ENCODE assay signal across 13 cellular contexts in the genomic region with DNA sequence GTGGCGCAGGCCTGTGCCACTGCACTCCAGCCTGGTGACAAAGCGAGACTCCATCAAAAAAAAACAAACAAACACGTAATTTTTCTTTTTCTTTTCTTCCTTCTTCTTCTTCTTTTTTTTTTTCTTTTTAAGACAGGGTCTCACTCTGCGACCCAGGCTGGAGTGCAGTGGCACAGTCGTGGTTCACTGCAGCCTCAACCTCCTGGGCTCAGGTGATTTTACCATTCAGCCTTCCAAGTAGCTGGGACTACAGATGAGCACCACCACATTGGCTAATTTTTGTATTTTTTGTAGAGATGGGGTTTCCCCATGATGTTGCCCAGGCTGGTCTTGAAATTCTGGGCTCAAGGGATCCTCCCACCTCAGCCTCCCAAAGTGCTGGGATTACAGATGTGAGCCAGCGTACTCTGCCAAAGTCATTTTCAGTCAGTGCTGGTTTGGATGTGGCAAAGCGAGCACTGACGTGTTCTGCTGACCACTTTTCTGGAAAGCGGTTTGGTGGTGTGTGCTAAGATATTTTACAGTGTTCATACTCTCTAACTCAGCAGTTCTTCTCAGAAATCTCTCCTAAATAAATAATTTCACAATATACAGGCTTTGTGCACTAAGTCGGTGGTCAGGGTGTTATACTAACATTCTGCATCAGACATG. TPM values are rescaled to one million over a fixed set of nuclear protein-coding genes. Genes with fewer than 3 reads are reported as not detected.
DNase-seq lines count a peak whose midpoint lies in the region; ATAC-seq and TF ChIP-seq lines count a peak whose summit lies in the region.
"Had no signal": no experiment of that assay in that cellular context is flagged by ENCODE, and none has a peak within 500 bp of the region (broad histone marks: within the 10 kb centered on the region; RNA-seq: fewer than 3 reads in every experiment).

No MANE protein-coding gene starts in this region.

- in situ Hi-C loops in IMR-90 (cut with MboI; ENCODE audit: low sequenced_read_pairs) = no loop called here

- peak overlapping the region; percentile 89 to 96 for H3K4me3 Mint-ChIP-seq in activated T-cell treated with anti-CD3 and anti-CD28 coated beads, Interleukin-2, amount 50 U/mL, for 72 hours
- no peak overlapping the region for H3K4me3 Mint-ChIP-seq in stimulated activated memory B cell treated with anti-CD40 and anti-IgM and Interleukin-4, amounts not matched to agents 10 μg/mL and 1 μg/mL and 100 μg/mL, for 72 hours
- H3K4me3 Mint-ChIP-seq: naive B cell had no signal

- 86% methylated on average over 1 of the region's 10 CpGs; no CpG with 5 or more reads in 1 of the 2 experiments for WGBS in IMR-90 (ENCODE audit: extremely low coverage in 2 of 2, insufficient read length in 1 of 2), 2 experiments
- 86% methylated on average over 10 of the region's 10 CpGs for WGBS in hepatocyte (ENCODE audit: low lambda C conversion rate, missing lambda C conversion rate)

- H2BK5ac ChIP-seq in IMR-90 (ENCODE audit: low read depth, low read length, poor library complexity, severe bottlenecking) = no peak overlapping the region

- peak overlapping the region; percentile 37; the same call in 1 of the 2 replicates for H2AK5ac ChIP-seq in IMR-90 (ENCODE audit: low read depth, low read length)

- POLR2A ChIA-PET in IMR-90 (lab: Charles Lee; ENCODE audit: unreplicated experiment) = no interaction called here

- dilution Hi-C loops in IMR-90 (cut with HindIII; ENCODE audit: low sequenced_read_pairs, unreplicated experiment) = no loop called here

- peak overlapping the region; percentile 79 for H3K4ac ChIP-seq in IMR-90 (ENCODE audit: low read depth, low read length)

- peak overlapping the region; percentile 62 to 75; a peak in 3 of 4 replicates for H4K8ac ChIP-seq in IMR-90 (ENCODE audit: low read depth in 2 of 2, low read length in 2 of 2)

- H3K4me3 ChIP-seq in IMR-90 (ENCODE audit: insufficient read depth, low read depth, low read length) (no peak overlapping the region), hepatocyte (no peak overlapping the region)

- H2AK9ac ChIP-seq in IMR-90 (replicated peaks; ENCODE audit: low read depth, low read length, poor library complexity) = no peak overlapping the region

- H3K4me1 ChIP-seq in IMR-90 (ENCODE audit: control insufficient read depth, insufficient read depth, low read length) = peaks cover 20% of the 10 kb centered on the region
- H3K4me1 ChIP-seq in hepatocyte (ENCODE audit: insufficient read depth) = peaks cover 31% of the 10 kb centered on the region

- H2BK20ac ChIP-seq in IMR-90 (ENCODE audit: low read depth, low read length) = no peak overlapping the region

- H3K23ac ChIP-seq in IMR-90 (ENCODE audit: low read depth, low read length) = peak overlapping the region; percentile 32

- H3K27ac Mint-ChIP-seq in activated T-cell treated with anti-CD3 and anti-CD28 coated beads, Interleukin-2, amount 50 U/mL, for 72 hours = peak overlapping the region; percentile 98
- H3K27ac Mint-ChIP-seq in stimulated activated memory B cell treated with anti-CD40 and anti-IgM and Interleukin-4, amounts not matched to agents 10 μg/mL and 1 μg/mL and 100 μg/mL, for 72 hours = peak overlapping the region; percentile 94

- no peak overlapping the region; the same call in 1 of the 2 replicates for H4K91ac ChIP-seq in IMR-90 (ENCODE audit: insufficient read depth, low read depth, low read length)

- H3K14ac ChIP-seq in IMR-90 (replicated peaks; ENCODE audit: low read depth, low read length) = peak overlapping the region; percentile 81

- H3K36me3 Mint-ChIP-seq in activated T-cell treated with anti-CD3 and anti-CD28 coated beads, Interleukin-2, amount 50 U/mL, for 72 hours (ENCODE audit: insufficient read depth in 2 of 2) = peaks cover 14 to 26% of the 10 kb centered on the region in 2 donors
- peaks cover 19% of the 10 kb centered on the region for H3K36me3 Mint-ChIP-seq in stimulated activated memory B cell treated with anti-CD40 and anti-IgM and Interleukin-4, amounts not matched to agents 10 μg/mL and 1 μg/mL and 100 μg/mL, for 72 hours

- no peak overlapping the region for H2AFZ ChIP-seq in IMR-90 (replicated peaks; ENCODE audit: low read length, poor library complexity)
- no peak overlapping the region for H2AFZ ChIP-seq in hepatocyte

- CTCF ChIA-PET in IMR-90 (lab: Yijun Ruan, JAX) = no interaction called here

- no peak overlapping the region for H2BK120ac ChIP-seq in IMR-90 (ENCODE audit: low read depth, low read length)

- DNase-seq in IMR-90 (peak; percentile 75), hepatocyte (ENCODE audit: low spot score) (no peak), NOMO-1 treated with dmso at 0.1 percent for 144 hours (lab: John Stamatoyannopoulos, UW; ENCODE audit: unreplicated experiment) (no peak), COLO668 (lab: John Stamatoyannopoulos, UW; ENCODE audit: unreplicated experiment) (no peak)
- peak in 1 of 2 donors; percentile 18 for DNase-seq in activated T-cell treated with anti-CD3 and anti-CD28 coated beads, Interleukin-2, amount 50 U/mL, for 72 hours
- DNase-seq: DND-41; naive B cell; NCI-H1694; stimulated activated CD4-positive, alpha-beta T cell treated with anti-CD3 and anti-CD28 coated beads, Interleukin-1b, Interleukin-23, amount 100 ng/mL, for 48 hours had no signal

- peaks cover 89% of the 10 kb centered on the region for H3K79me2 ChIP-seq in hepatocyte

- peaks cover 24% of the 10 kb centered on the region for H3K36me3 ChIP-seq in IMR-90 (ENCODE audit: control insufficient read depth, insufficient read depth, low read length)
- no peaks in the 10 kb centered on the region for H3K36me3 ChIP-seq in hepatocyte (replicated peaks; ENCODE audit: insufficient read depth, low read depth)

- H3K27ac ChIP-seq in IMR-90 (ENCODE audit: insufficient read depth, low read length) (peak overlapping the region; percentile 73; the same call in 1 of the 2 replicates), hepatocyte (peak overlapping the region; percentile 89)

- H3K9ac ChIP-seq in IMR-90 (ENCODE audit: low read depth, low read length) = no peak overlapping the region

- H3K4me2 ChIP-seq in IMR-90 (ENCODE audit: low read depth, low read length) = no peak overlapping the region; the same call in 1 of the 2 replicates
- H3K4me2 ChIP-seq in hepatocyte = no peak overlapping the region

- H4K20me1 ChIP-seq in IMR-90 (ENCODE audit: insufficient read depth, low read length) (peaks cover 15% of the 10 kb centered on the region), hepatocyte (ENCODE audit: insufficient read depth, poor library complexity, severe bottlenecking) (no peaks in the 10 kb centered on the region)

- no peak overlapping the region for H3K18ac ChIP-seq in IMR-90 (ENCODE audit: low read depth, low read length)

- no peaks in the 10 kb centered on the region for H3K9me2 ChIP-seq in hepatocyte (replicated peaks; ENCODE audit: insufficient read depth)

- H3K9me3 ChIP-seq in IMR-90 (ENCODE audit: control insufficient read depth, insufficient read depth, low read length) (no peaks in the 10 kb centered on the region), hepatocyte (ENCODE audit: low read depth) (no peaks in the 10 kb centered on the region)

- H3K27me3 ChIP-seq in IMR-90 (ENCODE audit: control insufficient read depth, insufficient read depth, low read length) (no peaks in the 10 kb centered on the region), hepatocyte (no peaks in the 10 kb centered on the region)

- no peaks in the 10 kb centered on the region for H3K9me3 Mint-ChIP-seq in activated T-cell treated with anti-CD3 and anti-CD28 coated beads, Interleukin-2, amount 50 U/mL, for 72 hours
- no peaks in the 10 kb centered on the region for H3K9me3 Mint-ChIP-seq in stimulated activated memory B cell treated with anti-CD40 and anti-IgM and Interleukin-4, amounts not matched to agents 10 μg/mL and 1 μg/mL and 100 μg/mL, for 72 hours
- H3K9me3 Mint-ChIP-seq: naive B cell had no signal

- H3K9me1 ChIP-seq in IMR-90 (ENCODE audit: insufficient read depth, low read length) = peaks cover 20% of the 10 kb centered on the region

- no peak for TF ChIP-seq RAD21 in IMR-90 (IDR thresholded peaks at IDR 0.05; ENCODE audit: low read length)

- no peak for ATAC-seq in IMR-90 (ENCODE audit: low read depth)
- no peak for ATAC-seq in activated T-cell treated with anti-CD3 and anti-CD28 coated beads, Interleukin-2, amount 50 U/mL, for 72 hours (replicated peaks in 1 of 2)
- ATAC-seq in stimulated activated memory B cell treated with anti-CD40 and anti-IgM and Interleukin-4, amounts not matched to agents 10 μg/mL and 1 μg/mL and 100 μg/mL, for 72 hours = no peak
- ATAC-seq in HG02678 (IDR thresholded peaks at IDR 0.05; ENCODE audit: unreplicated experiment) = no peak

- H4K5ac ChIP-seq in IMR-90 (ENCODE audit: low read depth, low read length) = no peak overlapping the region

- TF ChIP-seq CTCF in IMR-90 (conservative IDR thresholded peaks at IDR 0.05; ENCODE audit: low read depth, low read length) (no peak), hepatocyte (IDR thresholded peaks at IDR 0.05; ENCODE audit: poor library complexity) (no peak)

- H2BK15ac ChIP-seq in IMR-90 (ENCODE audit: low read depth, low read length) = no peak overlapping the region

- H3K79me1 ChIP-seq in IMR-90 (ENCODE audit: low read depth in 1 of 2, low read length in 2 of 2) = peaks cover 22 to 76% of the 10 kb centered on the region in 2 experiments

- BruUV-seq in IMR-90 (replicated peaks; lab: Mats Ljungman, UMichigan) = no TSS peak

- H3K4me1 Mint-ChIP-seq in activated T-cell treated with anti-CD3 and anti-CD28 coated beads, Interleukin-2, amount 50 U/mL, for 72 hours (ENCODE audit: low read depth) = peaks cover 73% of the 10 kb centered on the region
- peaks cover 59% of the 10 kb centered on the region for H3K4me1 Mint-ChIP-seq in stimulated activated memory B cell treated with anti-CD40 and anti-IgM and Interleukin-4, amounts not matched to agents 10 μg/mL and 1 μg/mL and 100 μg/mL, for 72 hours

- TF ChIP-seq POLR2A in IMR-90 (IDR thresholded peaks at IDR 0.05; ENCODE audit: low read depth, low read length) = no peak

- no peaks in the 10 kb centered on the region for H3K27me3 Mint-ChIP-seq in activated T-cell treated with anti-CD3 and anti-CD28 coated beads, Interleukin-2, amount 50 U/mL, for 72 hours (ENCODE audit: low read depth)
- no peaks in the 10 kb centered on the region for H3K27me3 Mint-ChIP-seq in stimulated activated memory B cell treated with anti-CD40 and anti-IgM and Interleukin-4, amounts not matched to agents 10 μg/mL and 1 μg/mL and 100 μg/mL, for 72 hours
- H3K27me3 Mint-ChIP-seq: naive B cell had no signal

- intact Hi-C loops in IMR-90 (cut with micrococcal nuclease) = no loop called here

- H3K56ac ChIP-seq in IMR-90 (ENCODE audit: extremely low read depth, insufficient read depth, low read length) = no peak overlapping the region; the same call in 1 of the 2 replicates

RNA-seq across cellular contexts. Expression of gene FAM118A, which starts 10.7 kb away (rescaled TPM):
- total RNA-seq in IMR-90 (2012; rRNA removed) = 15.8 and 20.6 TPM in 2 replicates
- polyA plus RNA-seq in IMR-90 (2012; rRNA removed) = 83.4 and 95.6 TPM in 2 replicates
- 27.4 and 66.8 TPM in 2 replicates for polyA plus RNA-seq in IMR-90 (2012; cell fraction: cytosol; rRNA removed)
- polyA plus RNA-seq in IMR-90 (2012; cell fraction: nucleus; rRNA removed; ENCODE audit: low replicate concordance) = 778 and 1,218 TPM in 2 replicates
- 100 to 1,000 TPM in 1 of 2 donors, 10 to 100 TPM in 1; 50.1 to 130 TPM for total RNA-seq in activated T-cell treated with anti-CD3 and anti-CD28 coated beads, Interleukin-2, amount 50 U/mL, for 72 hours
- total RNA-seq in hepatocyte = 65.7 and 94.2 TPM in 2 replicates
- 193 and 289 TPM in 2 replicates for polyA plus RNA-seq in hepatocyte

RNA-seq across cellular contexts. Expression of gene UPK3A, which starts 35.7 kb away (rescaled TPM):
- total RNA-seq in IMR-90 (2012; rRNA removed) (not detected in 2 replicates), hepatocyte (14.4 and 14.9 TPM in 2 replicates)
- polyA plus RNA-seq in IMR-90 (2012; rRNA removed) (not detected in 2 replicates), hepatocyte (41.8 and 71.5 TPM in 2 replicates)
- not detected in 2 replicates for polyA plus RNA-seq in IMR-90 (2012; cell fraction: cytosol; rRNA removed)
- not detected in 2 replicates for polyA plus RNA-seq in IMR-90 (2012; cell fraction: nucleus; rRNA removed; ENCODE audit: low replicate concordance)
- total RNA-seq in activated T-cell treated with anti-CD3 and anti-CD28 coated beads, Interleukin-2, amount 50 U/mL, for 72 hours = not detected
- total RNA-seq: dermis microvascular lymphatic vessel endothelial cell, temporal lobe had no signal

Comparison
In these comparisons a context has a peak if more than half of its experiments do, and no peak if none do; other contexts are left out.
1. RNA of gene UPK3A, which starts 35.7 kb away (total RNA-seq): 14.4 to 14.9 TPM in hepatocyte; not detected in activated T-cell treated with anti-CD3 and anti-CD28 coated beads, Interleukin-2, amount 50 U/mL, for 72 hours and not detected in IMR-90; every median in the first group is over 10 times any median in the second.